In genomic region chr6:122651031-122651430, GRCh38 we compare ENCODE assay signal across 24 cellular contexts. TPM values are rescaled to one million over a fixed set of nuclear protein-coding genes. Genes with fewer than 3 reads are reported as not detected.
"Had no signal": no experiment of that assay in that cellular context is flagged by ENCODE, and none has a peak within 500 bp of the region (broad histone marks: within the 10 kb centered on the region; RNA-seq: fewer than 3 reads in every experiment).

No MANE protein-coding gene starts in this region.

- H3K36me3 ChIP-seq: adrenal gland, heart right ventricle, lower lobe of right lung, neural progenitor cell, spleen, upper lobe of left lung had no signal

- H3K4me3 Mint-ChIP-seq: activated naive CD8-positive, alpha-beta T cell; activated T-cell treated with anti-CD3 and anti-CD28 coated beads, Interleukin-2, amount 50 U/mL, for 4 hours; naive thymus-derived CD8-positive, alpha-beta T cell; neural progenitor cell; T-cell; T-helper 2 cell treated with Interferon-gamma antibody and Interleukin-4, amounts not matched to agents 5 μg/mL and 100 μg/mL, for 36 hours had no signal

- H3K27ac ChIP-seq: adrenal gland, heart right ventricle, lower lobe of right lung, neural progenitor cell, spleen, upper lobe of left lung had no signal

- H3K9me3 ChIP-seq: adrenal gland, heart right ventricle, lower lobe of right lung, spleen, upper lobe of left lung had no signal

- H3K9me3 Mint-ChIP-seq: activated T-cell treated with anti-CD3 and anti-CD28 coated beads, Interleukin-2, amount 50 U/mL, for 4 hours; activated T-helper 2 cell treated with anti-CD3 and anti-CD28 coated beads, Interferon-gamma antibody, Interleukin-2, Interleukin-4, amounts not matched to agents 10 μg/mL and 5 μg/mL and 100 μg/mL, durations not matched to agents 14 hours and 24 hours and 36 hours; naive thymus-derived CD8-positive, alpha-beta T cell; neural progenitor cell; T-cell; T-helper 2 cell treated with Interferon-gamma antibody and Interleukin-4, amounts not matched to agents 5 μg/mL and 100 μg/mL, for 36 hours had no signal

- H3K27ac Mint-ChIP-seq: activated naive CD8-positive, alpha-beta T cell; activated T-helper 2 cell treated with anti-CD3 and anti-CD28 coated beads, Interferon-gamma antibody, Interleukin-2, Interleukin-4, amounts not matched to agents 10 μg/mL and 5 μg/mL and 100 μg/mL, durations not matched to agents 14 hours and 24 hours and 36 hours; neural progenitor cell; progenitor cell of endocrine pancreas; T-cell; T-helper 2 cell treated with Interferon-gamma antibody and Interleukin-4, amounts not matched to agents 5 μg/mL and 100 μg/mL, for 36 hours had no signal

- ATAC-seq: activated T-cell treated with anti-CD3 and anti-CD28 coated beads, Interleukin-2, amount 50 U/mL, for 4 hours; heart right ventricle; left lobe of liver; lower lobe of right lung; naive thymus-derived CD8-positive, alpha-beta T cell; stimulated activated naive CD8-positive, alpha-beta T cell treated with anti-CD3 and anti-CD28 coated beads, Interleukin-15, Interleukin-2, amounts not matched to agents 100 U/mL and 50 U/mL, for 24 hours; T-cell had no signal

- FAIRE-seq: bronchial epithelial cell had no signal

- DNase-seq: activated CD4-positive, alpha-beta T cell treated with anti-CD3 and anti-CD28 coated beads, Interleukin-2, amount 50 U/mL, for 4 hours; activated CD8-positive, alpha-beta memory T cell treated with anti-CD3 and anti-CD28 coated beads, Interleukin-2, amount 50 U/mL, for 48 hours; activated naive CD4-positive, alpha-beta T cell; activated T-cell treated with anti-CD3 and anti-CD28 coated beads, Interleukin-2, amount 50 U/mL, for 4 hours; adrenal gland; cerebellar nuclear complex; cortex of kidney; heart right ventricle; lower lobe of right lung; naive thymus-derived CD8-positive, alpha-beta T cell; retina; spleen; stimulated activated CD4-positive, alpha-beta T cell treated with anti-CD3 and anti-CD28 coated beads, Interleukin-4, amount 100 ng/mL, for 24 hours; stimulated activated naive CD8-positive, alpha-beta T cell treated with anti-CD3 and anti-CD28 coated beads, Interleukin-15, Interleukin-2, amounts not matched to agents 100 U/mL and 50 U/mL, for 24 hours; T-cell; upper lobe of left lung had no signal

- H3K4me3 ChIP-seq: adrenal gland, heart right ventricle, lower lobe of right lung, neural progenitor cell, spleen, upper lobe of left lung had no signal

- H3K36me3 Mint-ChIP-seq: activated naive CD8-positive, alpha-beta T cell; naive thymus-derived CD8-positive, alpha-beta T cell; neural progenitor cell; T-cell had no signal

- H3K4me1 Mint-ChIP-seq: naive thymus-derived CD8-positive, alpha-beta T cell; neural progenitor cell; T-cell had no signal

- H3K4me1 ChIP-seq: adrenal gland, heart right ventricle, lower lobe of right lung, neural progenitor cell, spleen, upper lobe of left lung had no signal

- H3K27me3 Mint-ChIP-seq: activated naive CD8-positive, alpha-beta T cell; progenitor cell of endocrine pancreas had no signal

- H3K27me3 ChIP-seq: adrenal gland, heart right ventricle, neural progenitor cell, spleen, upper lobe of left lung had no signal

RNA-seq across cellular contexts. Expression of gene PKIB, which starts 40.8 kb away (rescaled TPM):
- total RNA-seq: activated CD8-positive, alpha-beta memory T cell treated with anti-CD3 and anti-CD28 coated beads for 36 hours had no signal
